Comparison of ENCODE assay signal across 7 cellular contexts in the genomic region with DNA sequence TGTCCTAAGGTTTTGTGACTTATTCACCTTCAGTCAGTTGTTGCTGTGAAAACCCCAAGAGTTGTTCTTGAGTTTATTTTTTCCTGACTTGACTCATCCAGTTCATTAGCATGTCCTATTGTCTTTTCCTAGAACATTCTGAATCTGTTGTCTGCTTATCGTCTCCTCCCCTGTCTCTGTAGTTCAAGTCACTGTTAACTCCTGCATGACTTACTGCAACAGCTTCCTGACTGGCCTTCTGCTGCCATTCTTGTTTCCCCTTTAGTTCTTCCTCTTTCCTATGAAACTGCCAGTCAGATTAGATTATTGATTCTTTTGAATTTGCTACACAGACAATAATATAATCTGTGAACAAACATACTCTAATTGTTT.
DNase-seq lines count a peak whose midpoint lies in the region; ATAC-seq and TF ChIP-seq lines count a peak whose summit lies in the region.

No MANE protein-coding gene starts in this region.

- no peak overlapping the region for H4K5ac ChIP-seq in mesendoderm (ENCODE audit: low read length)

- H3K36me3 ChIP-seq in HUES48 (ENCODE audit: control insufficient read depth, insufficient read depth, low read length) (no peaks in the 10 kb centered on the region), breast epithelium (no peaks in the 10 kb centered on the region), mesendoderm (ENCODE audit: control insufficient read depth, insufficient read depth, low read length) (no peaks in the 10 kb centered on the region), MM.1S (replicated peaks; ENCODE audit: insufficient read depth, low read length) (no peaks in the 10 kb centered on the region)

- no CpG with 5 or more reads among the region's 1 CpG for WGBS in mesendoderm (ENCODE audit: extremely low coverage, insufficient coverage, low lambda C conversion rate)

- H3K4me2 ChIP-seq in mesendoderm (ENCODE audit: low read length) (no peak overlapping the region), MM.1S (ENCODE audit: low read depth, low read length) (no peak overlapping the region)

- no peak overlapping the region for H2BK5ac ChIP-seq in mesendoderm (ENCODE audit: low read length)

- peak; percentile 59 for ATAC-seq in GM18907 (IDR thresholded peaks at IDR 0.05; ENCODE audit: unreplicated experiment)

- H3K23ac ChIP-seq in mesendoderm (ENCODE audit: low read length), result no peak overlapping the region

- H3K27ac ChIP-seq in HUES48 (ENCODE audit: low read depth, low read length), result peak overlapping the region; percentile 93
- peak overlapping the region; percentile 75 to 81 for H3K27ac ChIP-seq in breast epithelium
- no peak overlapping the region for H3K27ac ChIP-seq in mesendoderm (ENCODE audit: low read depth, low read length)
- H3K27ac ChIP-seq in MM.1S (ENCODE audit: low read length), result no peak overlapping the region

- intact Hi-C loops in breast epithelium (cut with DNase I; ENCODE audit: low total_unique reads), result no loop called here

- no peak overlapping the region for H3K18ac ChIP-seq in mesendoderm (ENCODE audit: low read length)

- 0 out of 2 replicates have a peak, but pooled peaks cover 2% of the 10 kb centered on the region for H3K9me3 ChIP-seq in HUES48 (ENCODE audit: control insufficient read depth, insufficient read depth, low read length)
- no peaks in the 10 kb centered on the region for H3K9me3 ChIP-seq in breast epithelium
- H3K9me3 ChIP-seq in MM.1S (replicated peaks; ENCODE audit: insufficient read depth, low read length), result no peaks in the 10 kb centered on the region

- H2BK15ac ChIP-seq in mesendoderm (replicated peaks; ENCODE audit: low read depth), result no peak overlapping the region

- H3K4me1 ChIP-seq in HUES48 (ENCODE audit: control insufficient read depth, insufficient read depth, low read length) (peaks cover 25% of the 10 kb centered on the region), breast epithelium (no peaks in the 10 kb centered on the region), mesendoderm (ENCODE audit: control insufficient read depth, low read depth, low read length) (no peaks in the 10 kb centered on the region), MM.1S (ENCODE audit: low read length) (no peaks in the 10 kb centered on the region)

- H3K56ac ChIP-seq in mesendoderm (ENCODE audit: low read length), result no peak overlapping the region

- no peak for DNase-seq in breast epithelium (ENCODE audit: low spot score in 2 of 2)
- peak; percentile 85 for DNase-seq in mesendoderm
- DNase-seq in MM.1S, result no peak
- no peak for DNase-seq in NCI-H1694 treated with DMSO at 0.1 percent for 48 hours (lab: John Stamatoyannopoulos, UW)
- DNase-seq in NCI-H2081 (lab: John Stamatoyannopoulos, UW), result no peak

- TF ChIP-seq CTCF in breast epithelium (IDR thresholded peaks at IDR 0.05), result no peak
- TF ChIP-seq CTCF in MM.1S (IDR thresholded peaks at IDR 0.05; ENCODE audit: low read length), result no peak

- no peak for TF ChIP-seq POLR2A in breast epithelium (IDR thresholded peaks at IDR 0.05)

- H3K27me3 ChIP-seq in HUES48 (ENCODE audit: control insufficient read depth, insufficient read depth, low read length) (no peaks in the 10 kb centered on the region), breast epithelium (no peaks in the 10 kb centered on the region), mesendoderm (ENCODE audit: insufficient read depth, low read length, poor library complexity) (no peaks in the 10 kb centered on the region), MM.1S (replicated peaks; ENCODE audit: insufficient read depth, low read length) (no peaks in the 10 kb centered on the region)

- H3K9me2 ChIP-seq in MM.1S (replicated peaks; ENCODE audit: insufficient read depth, low read length), result no peaks in the 10 kb centered on the region

- H3K79me2 ChIP-seq in mesendoderm (ENCODE audit: control insufficient read depth, insufficient read depth, low read length), result no peaks in the 10 kb centered on the region
- H3K79me2 ChIP-seq in MM.1S (ENCODE audit: low read length), result no peaks in the 10 kb centered on the region

- H3K4me3 ChIP-seq in HUES48 (ENCODE audit: low read depth, low read length) (no peak overlapping the region; the same call in 1 of the 2 replicates), breast epithelium (no peak overlapping the region), mesendoderm (ENCODE audit: low read length) (no peak overlapping the region), MM.1S (ENCODE audit: low read length) (no peak overlapping the region)

- no peaks in the 10 kb centered on the region for H3K79me1 ChIP-seq in mesendoderm (ENCODE audit: low read length)

- H3K9ac ChIP-seq in HUES48 (ENCODE audit: low read depth, low read length) (0 out of 2 replicates have a peak overlapping the region, but pooled peaks have one; percentile 51), mesendoderm (ENCODE audit: low read length) (no peak overlapping the region), MM.1S (ENCODE audit: low read length) (no peak overlapping the region)

- no peaks in the 10 kb centered on the region for H3F3A ChIP-seq in MM.1S (ENCODE audit: insufficient read depth, low read length)

- no peak overlapping the region for H2AK5ac ChIP-seq in mesendoderm (ENCODE audit: low read length)

- H3K4ac ChIP-seq in mesendoderm (ENCODE audit: low read depth, low read length), result no peak overlapping the region

- no peaks in the 10 kb centered on the region for H4K20me1 ChIP-seq in MM.1S (ENCODE audit: insufficient read depth, low read length)

- H2BK120ac ChIP-seq in mesendoderm (ENCODE audit: low read depth, low read length), result no peak overlapping the region

- H2AFZ ChIP-seq in MM.1S (ENCODE audit: low read length), result no peak overlapping the region

- no peak overlapping the region for H4K8ac ChIP-seq in mesendoderm (ENCODE audit: low read depth, low read length)

Comparison
In these comparisons a context has a peak if more than half of its experiments do, and no peak if none do; other contexts are left out.
1. H3K27ac ChIP-seq: peak in HUES48 (single experiment) and breast epithelium (2 of 2); none in mesendoderm (single experiment) and MM.1S (single experiment).